Comparison of ENCODE assay signal across 8 cellular contexts in the genomic region with DNA sequence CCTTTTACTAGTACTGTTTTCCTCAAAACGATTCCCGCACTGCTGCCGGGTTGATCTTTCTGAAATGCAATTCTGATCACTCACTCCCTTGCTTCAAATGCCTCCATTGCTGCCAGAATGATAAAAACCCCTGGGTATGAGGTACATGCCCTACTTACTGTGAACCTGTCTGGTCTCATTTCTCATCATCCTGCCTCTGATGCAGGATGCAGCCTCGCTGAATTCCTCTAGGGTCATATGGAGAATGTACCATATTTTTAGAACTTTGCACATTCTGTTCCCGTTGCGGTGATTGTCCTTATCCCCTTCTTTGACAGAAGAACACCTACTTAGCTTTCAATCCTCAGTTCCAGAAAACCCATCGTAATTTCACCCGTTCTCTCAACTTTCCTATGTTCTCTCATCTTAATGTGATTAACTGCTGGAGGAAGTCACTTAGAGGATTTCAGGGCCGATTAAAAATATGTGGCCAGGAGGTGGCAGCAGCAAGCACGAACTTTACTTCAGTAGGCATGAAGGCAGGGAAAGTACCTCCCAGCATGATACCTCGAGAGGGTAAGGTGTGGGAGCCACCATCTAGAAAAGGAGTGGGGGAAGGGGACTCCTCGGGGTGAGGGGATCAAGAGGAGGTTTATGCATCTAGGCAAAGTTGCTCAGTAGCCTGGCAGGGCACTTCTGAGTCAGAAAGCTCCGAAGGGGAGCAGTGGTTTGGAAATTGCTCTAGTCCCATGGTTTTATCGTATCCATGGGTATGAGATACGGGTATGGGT.
A peak's percentile ranks its signal among the peaks of the same experiment; 100 is the strongest.
DNase-seq lines count a peak whose midpoint lies in the region; ATAC-seq, FAIRE-seq and TF ChIP-seq lines count a peak whose summit lies in the region.

No MANE protein-coding gene starts in this region.

- TF ChIP-seq CTCF in GM12878 (IDR thresholded peaks at IDR 0.05 in 2 of 3, conservative IDR thresholded peaks at IDR 0.05 in 1 of 3; ENCODE audit: control insufficient read depth in 2 of 3, extremely low read depth in 1 of 3, insufficient read depth in 1 of 3, low read depth in 3 of 3, low read length in 3 of 3): peak; percentile 30 to 56 (median 53); a peak in 5 of 6 replicates

- WGBS in GM12878 (ENCODE audit: insufficient coverage, insufficient replicate concordance, low lambda C conversion rate, missing lambda C conversion rate): 32% methylated on average over 15 of the region's 15 CpGs

- no peaks in the 10 kb centered on the region for H3K36me3 ChIP-seq in NT2/D1 (ENCODE audit: insufficient read depth, insufficient read length, low read length)
- no peaks in the 10 kb centered on the region for H3K36me3 ChIP-seq in GM12878 (ENCODE audit: control insufficient read depth in 2 of 2, insufficient read depth in 2 of 2, low read length in 1 of 2)

- RAD21 ChIA-PET in GM12878 (lab: Charles Lee; ENCODE audit: unreplicated experiment): no interaction called here

- H3K27me3 ChIP-seq in NT2/D1 (ENCODE audit: insufficient read depth, insufficient read length): no peaks in the 10 kb centered on the region
- H3K27me3 ChIP-seq in GM12878 (replicated peaks in 1 of 2; ENCODE audit: control insufficient read depth in 2 of 2, insufficient read depth in 2 of 2, low read length in 1 of 2): no peaks in the 10 kb centered on the region

- intact Hi-C loops in GM12878 (cut with micrococcal nuclease; ENCODE audit: unreplicated experiment): loop anchor here (5.0 kb wide), 1 partner anchor 400 kb away; no protein-coding TSS in a partner anchor

- TF ChIP-seq RAD21 in GM12878 (IDR thresholded peaks at IDR 0.05; ENCODE audit: insufficient read depth, low read depth, low read length): peak; percentile 50

- in situ Hi-C loops in GM12878 (cut with MboI): no loop called here

- no peak for TF ChIP-seq EP300 in GM12878 (IDR thresholded peaks at IDR 0.05; ENCODE audit: borderline replicate concordance in 1 of 2, control insufficient read depth in 1 of 2, low read depth in 2 of 2, low read length in 2 of 2)

- no peak overlapping the region for H3K9ac ChIP-seq in NT2/D1 (ENCODE audit: insufficient read length, low read depth)
- H3K9ac ChIP-seq in GM12878 (ENCODE audit: control insufficient read depth, insufficient read depth, low read length): no peak overlapping the region

- no peak for FAIRE-seq in GM12878 (lab: Jason Lieb, UNC)

- H3K4me3 ChIP-seq in NT2/D1 (ENCODE audit: insufficient read length, low read depth) (no peak overlapping the region), GM12878 (no peak overlapping the region)

- H3K9me3 ChIP-seq in NT2/D1 (ENCODE audit: insufficient read depth, low read length): no peaks in the 10 kb centered on the region
- H3K9me3 ChIP-seq in GM12878 (replicated peaks; ENCODE audit: control insufficient read depth, insufficient read depth, low read length): no peaks in the 10 kb centered on the region

- DNase-seq in activated T-cell treated with anti-CD3 and anti-CD28 coated beads for 4 hours (peak; percentile 1), NT2/D1 (ENCODE audit: low read depth, low spot score) (peak; percentile 80), GM12878 (ENCODE audit: low read depth, low spot score) (no peak), kidney tubule cell (ENCODE audit: low spot score) (peak; percentile 76)
- no peak for DNase-seq in activated T-cell treated with anti-CD3 and anti-CD28 coated beads, Interleukin-2, amount 50 U/mL, for 1 hour
- DNase-seq in stimulated activated naive CD8-positive, alpha-beta T cell treated with anti-CD3 and anti-CD28 coated beads, Interleukin-15, Interleukin-2, amounts not matched to agents 100 U/mL and 50 U/mL, for 24 hours: peak; percentile 25

- no peak for TF ChIP-seq POLR2A in GM12878 (IDR thresholded peaks at IDR 0.05; ENCODE audit: low read depth, low read length)

- POLR2A ChIA-PET in GM12878 (lab: Charles Lee): no interaction called here

- CTCF ChIA-PET in GM12878 (lab: Yijun Ruan, JAX): interaction anchor here (0.7 to 4.8 kb wide), 8 partner anchors 9 to 389 kb away, joined by 3 to 24 read pairs (median 3); no protein-coding TSS in a partner anchor

- H4K20me1 ChIP-seq in GM12878 (ENCODE audit: control insufficient read depth, insufficient read depth): no peaks in the 10 kb centered on the region

- no peaks in the 10 kb centered on the region for H3K4me1 ChIP-seq in NT2/D1 (ENCODE audit: insufficient read depth, insufficient read length)
- no peaks in the 10 kb centered on the region for H3K4me1 ChIP-seq in GM12878 (ENCODE audit: control insufficient read depth, insufficient read depth, low read length)

- peak; percentile 72 for ATAC-seq in HG02678 (IDR thresholded peaks at IDR 0.05; ENCODE audit: unreplicated experiment)
- ATAC-seq in GM12878: peak; percentile 97
- ATAC-seq in stimulated activated naive CD8-positive, alpha-beta T cell treated with anti-CD3 and anti-CD28 coated beads, Interleukin-15, Interleukin-2, amounts not matched to agents 100 U/mL and 50 U/mL, for 24 hours: peak; percentile 36
- ATAC-seq in HG03175 (IDR thresholded peaks at IDR 0.05; ENCODE audit: unreplicated experiment): no peak

- no TSS peak for BruUV-seq in GM12878 (replicated peaks; lab: Mats Ljungman, UMichigan)

- no peak overlapping the region for H3K27ac ChIP-seq in GM12878 (ENCODE audit: control insufficient read depth, insufficient read depth)

- H3K79me2 ChIP-seq in GM12878 (ENCODE audit: control insufficient read depth, insufficient read depth, low read length): no peaks in the 10 kb centered on the region

- no peak overlapping the region for H2AFZ ChIP-seq in GM12878 (ENCODE audit: control insufficient read depth, low read depth, low read length)

- SMC1A ChIA-PET in GM12878 (lab: Charles Lee; ENCODE audit: uncharacterized antibody, unreplicated experiment): interaction anchor here (1.3 to 1.8 kb wide), 3 partner anchors 13 to 133 kb away, joined by 3 to 7 read pairs (median 4); no protein-coding TSS in a partner anchor

- H3K4me2 ChIP-seq in GM12878 (ENCODE audit: control insufficient read depth, insufficient read depth): no peak overlapping the region

TF ChIP-seq in GM12878, 131 proteins besides CTCF, POLR2A, EP300 and RAD21:
- no peak for TF ChIP-seq HDGF (IDR thresholded peaks at IDR 0.05)
- TF ChIP-seq SMC3 (IDR thresholded peaks at IDR 0.05; ENCODE audit: borderline replicate concordance, low read length): peak; percentile 45; the same call in 1 of the 2 replicates

Comparison
In these comparisons a context has a peak if more than half of its experiments do, and no peak if none do; other contexts are left out.
1. DNase-seq: peak in activated T-cell treated with anti-CD3 and anti-CD28 coated beads for 4 hours (single experiment), NT2/D1 (single experiment), kidney tubule cell (single experiment) and stimulated activated naive CD8-positive, alpha-beta T cell treated with anti-CD3 and anti-CD28 coated beads, Interleukin-15, Interleukin-2, amounts not matched to agents 100 U/mL and 50 U/mL, for 24 hours (single experiment); none in activated T-cell treated with anti-CD3 and anti-CD28 coated beads, Interleukin-2, amount 50 U/mL, for 1 hour (single experiment) and GM12878 (single experiment).